1 cellular context compared by ENCODE assay signal in genomic region chr19:41302624-41303351, GRCh38.
TF ChIP-seq lines count a peak whose summit lies in the region.

No MANE protein-coding gene starts in this region.

TF ChIP-seq in HepG2, 621 proteins besides CTCF, POLR2A, EP300 and RAD21:
- TF ChIP-seq AGO2 (optimal IDR thresholded peaks at IDR 0.05; ENCODE audit: low read depth, low read length): peak; percentile 25
- TF ChIP-seq KDM2A (CRISPR knock-in tag; IDR thresholded peaks at IDR 0.05; ENCODE audit: borderline replicate concordance, low read depth): no peak
